Comparison of ENCODE assay signal across 20 cellular contexts in the genomic region with DNA sequence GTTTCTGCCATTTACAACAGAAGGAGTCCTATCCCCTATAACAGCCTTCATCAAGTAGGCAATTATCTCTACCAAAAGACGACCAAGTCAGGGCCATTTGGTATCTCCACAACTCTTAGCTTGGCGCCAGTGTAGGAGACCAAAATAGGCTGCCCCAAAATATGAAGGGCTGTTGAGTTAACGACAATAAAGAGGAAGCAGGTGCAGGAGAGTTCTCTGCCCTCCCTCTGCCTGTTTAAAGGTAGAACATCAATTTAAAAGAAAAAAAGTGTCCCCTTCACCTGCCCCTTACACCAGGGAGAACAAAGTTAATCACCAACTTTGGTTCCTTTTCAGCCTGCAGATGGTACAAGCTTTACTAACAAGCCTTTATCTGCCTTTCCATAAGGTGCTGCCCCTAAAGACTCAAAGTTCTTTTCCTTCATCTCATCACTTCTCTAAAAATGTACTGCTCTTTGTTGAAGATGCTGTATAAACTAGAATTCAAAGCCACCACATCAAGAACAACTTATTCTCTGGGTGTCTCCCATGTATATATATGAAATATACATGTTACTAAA.
A peak's percentile ranks its signal among the peaks of the same experiment; 100 is the strongest.
DNase-seq lines count a peak whose midpoint lies in the region; ATAC-seq and TF ChIP-seq lines count a peak whose summit lies in the region.
"Had no signal": no experiment of that assay in that cellular context is flagged by ENCODE, and none has a peak within 500 bp of the region (broad histone marks: within the 10 kb centered on the region; RNA-seq: fewer than 3 reads in every experiment).

No MANE protein-coding gene starts in this region.

- H3K4me1 ChIP-seq in MM.1S (ENCODE audit: low read length) = peaks cover 40% of the 10 kb centered on the region
- H3K4me1 ChIP-seq: BE2C had no signal

- peak overlapping the region; percentile 36 for H3K4me2 ChIP-seq in MM.1S (ENCODE audit: low read depth, low read length)

- H3K9me2 ChIP-seq in MM.1S (replicated peaks; ENCODE audit: insufficient read depth, low read length) = no peaks in the 10 kb centered on the region

- no peak overlapping the region for H3K4me3 ChIP-seq in MM.1S (ENCODE audit: low read length)
- H3K4me3 ChIP-seq: dorsolateral prefrontal cortex, ovary had no signal

- H4K20me1 ChIP-seq in MM.1S (ENCODE audit: insufficient read depth, low read length) = no peaks in the 10 kb centered on the region

- H3K79me2 ChIP-seq in MM.1S (ENCODE audit: low read length) = no peaks in the 10 kb centered on the region

- ATAC-seq in GM21529 (IDR thresholded peaks at IDR 0.05; ENCODE audit: unreplicated experiment) = peak; percentile 31
- no peak for ATAC-seq in GM18502 (IDR thresholded peaks at IDR 0.05; ENCODE audit: poor library complexity, unreplicated experiment)
- no peak for ATAC-seq in GM19467 (IDR thresholded peaks at IDR 0.05; ENCODE audit: unreplicated experiment)
- ATAC-seq: activated CD4-positive, CD25-positive, alpha-beta regulatory T cell treated with anti-CD3 and anti-CD28 coated beads, Interleukin-2, amount 50 U/mL, for 24 hours; activated CD8-positive, alpha-beta T cell treated with anti-CD3 and anti-CD28 coated beads, Interleukin-2, amount 10 ng/mL, durations not matched to agents 7 days and 5 days; left lobe of liver; naive thymus-derived CD8-positive, alpha-beta T cell; right cardiac atrium had no signal

- no peaks in the 10 kb centered on the region for H3K27me3 ChIP-seq in MM.1S (replicated peaks; ENCODE audit: insufficient read depth, low read length)
- H3K27me3 ChIP-seq: BE2C, ovary had no signal

- no peak for TF ChIP-seq CTCF in MM.1S (IDR thresholded peaks at IDR 0.05; ENCODE audit: low read length)

- no peaks in the 10 kb centered on the region for H3K9me3 ChIP-seq in MM.1S (replicated peaks; ENCODE audit: insufficient read depth, low read length)
- H3K9me3 ChIP-seq: BE2C, ovary had no signal

- H3F3A ChIP-seq in MM.1S (ENCODE audit: insufficient read depth, low read length) = peaks cover 23% of the 10 kb centered on the region

- no peak overlapping the region for H3K9ac ChIP-seq in MM.1S (ENCODE audit: low read length)

- no peaks in the 10 kb centered on the region for H3K36me3 ChIP-seq in MM.1S (replicated peaks; ENCODE audit: insufficient read depth, low read length)
- H3K36me3 ChIP-seq: BE2C, ovary had no signal

- H3K27ac ChIP-seq in MM.1S (ENCODE audit: low read length) = peak overlapping the region; percentile 30; the same call in 1 of the 2 replicates
- H3K27ac ChIP-seq: dorsolateral prefrontal cortex, ovary had no signal

- H2AFZ ChIP-seq in MM.1S (ENCODE audit: low read length) = peak overlapping the region; percentile 48

- peak; percentile 29 for DNase-seq in NCI-H2107 treated with DMSO at 0.1 percent for 48 hours (lab: John Stamatoyannopoulos, UW; ENCODE audit: unreplicated experiment)
- DNase-seq in NCI-H2107 (lab: John Stamatoyannopoulos, UW) = no peak
- peak; percentile 66 for DNase-seq in MM.1S
- peak; percentile 18 for DNase-seq in germinal center (ENCODE audit: low spot score)
- DNase-seq in NCI-H510A treated with DMSO at 0.1 percent for 48 hours (lab: John Stamatoyannopoulos, UW) = no peak
- DNase-seq: activated CD8-positive, alpha-beta T cell treated with anti-CD3 and anti-CD28 coated beads, Interleukin-2, amount 10 ng/mL, durations not matched to agents 7 days and 5 days; activated naive CD4-positive, alpha-beta T cell treated with anti-CD3 and anti-CD28 coated beads, Interleukin-2, amount 10 ng/mL, durations not matched to agents 7 days and 5 days; activated T-cell treated with anti-CD3 and anti-CD28 coated beads, Interleukin-2, amount 50 U/mL, for 1 hour; BE2C; dorsolateral prefrontal cortex; ovary; right cardiac atrium; stimulated activated CD4-positive, alpha-beta T cell treated with anti-CD3 and anti-CD28 coated beads, Interleukin-12 subunit alpha, Interleukin-12 subunit beta, amount 100 ng/mL, for 4 hours; T1000 had no signal

Comparison
In these comparisons a context has a peak if more than half of its experiments do, and no peak if none do; other contexts are left out.
1. DNase-seq: peak in NCI-H2107 treated with DMSO at 0.1 percent for 48 hours (single experiment), MM.1S (single experiment) and germinal center (single experiment); none in NCI-H2107 (single experiment) and NCI-H510A treated with DMSO at 0.1 percent for 48 hours (single experiment).